In genomic region chr11:66981976-66982578, GRCh38 we compare ENCODE assay signal across 1 cellular context.
TF ChIP-seq lines count a peak whose summit lies in the region.

No MANE protein-coding gene starts in this region.

TF ChIP-seq in GM23338, 12 proteins besides CTCF, POLR2A, EP300 and RAD21 (continued from another document):
- TF ChIP-seq ETS1 (IDR thresholded peaks at IDR 0.05) = no peak
TF ChIP-seq in GM23338: peak in this region for 0.
